ENCODE assay signal across 14 cellular contexts in the genomic region with DNA sequence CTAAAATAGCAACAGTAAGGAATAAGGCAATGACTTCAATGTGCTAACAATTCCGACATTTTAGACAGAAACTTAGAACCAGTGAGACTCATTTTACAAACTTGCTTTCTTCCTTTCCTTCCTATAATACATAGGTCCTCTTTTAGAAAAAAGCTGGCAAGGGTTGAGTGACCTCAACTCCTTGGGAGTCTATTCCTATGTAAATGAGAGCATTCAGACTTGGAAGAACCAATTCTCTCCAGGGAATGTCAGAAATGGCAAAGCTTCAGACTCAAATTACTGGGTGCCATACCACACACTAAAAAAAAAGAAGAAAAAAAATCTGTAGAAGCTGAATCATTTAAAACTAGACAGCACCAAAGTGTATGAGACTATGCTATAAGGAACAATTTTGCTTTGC.
A peak's percentile ranks its signal among the peaks of the same experiment; 100 is the strongest.
DNase-seq lines count a peak whose midpoint lies in the region; ATAC-seq and TF ChIP-seq lines count a peak whose summit lies in the region.
"Had no signal": no experiment of that assay in that cellular context is flagged by ENCODE, and none has a peak within 500 bp of the region (broad histone marks: within the 10 kb centered on the region; RNA-seq: fewer than 3 reads in every experiment).

No MANE protein-coding gene starts in this region.

- CTCF ChIA-PET in WTC11 (lab: Charles Lee), result no interaction called here

- H3K36me3 Mint-ChIP-seq in WTC11 (peaks cover 15% of the 10 kb centered on the region), progenitor cell of endocrine pancreas (ENCODE audit: insufficient read depth) (no peaks in the 10 kb centered on the region)

- H3K27me3 ChIP-seq in HUES6 (ENCODE audit: control insufficient read depth, insufficient read depth, low read length), result no peaks in the 10 kb centered on the region
- no peaks in the 10 kb centered on the region for H3K27me3 ChIP-seq in iPS DF 6.9 (ENCODE audit: control insufficient read depth, insufficient read depth, low read length)
- no peaks in the 10 kb centered on the region for H3K27me3 ChIP-seq in neuron (ENCODE audit: insufficient read depth, low read length)
- no peaks in the 10 kb centered on the region for H3K27me3 ChIP-seq in MG63

- no peak for DNase-seq in WTC11 (ENCODE audit: low spot score)
- no peak for DNase-seq in iPS DF 6.9 (ENCODE audit: low read depth, low spot score)
- DNase-seq in progenitor cell of endocrine pancreas (ENCODE audit: low spot score, unreplicated experiment), result no peak
- DNase-seq in MG63, result no peak
- DNase-seq in globus pallidus (ENCODE audit: low spot score), result no peak
- DNase-seq: ACHN, C1 segment of cervical spinal cord, DMS79 treated with DMSO at 0.1 percent for 48 hours, HCEC 1CT, NCI-H1105, NCI-H2081, NCI-H524 treated with DMSO at 0.1 percent for 48 hours had no signal

- H3K9me3 ChIP-seq in HUES6 (ENCODE audit: control insufficient read depth, insufficient read depth, low read depth, low read length), result no peaks in the 10 kb centered on the region; the same call in 1 of the 2 replicates
- no peaks in the 10 kb centered on the region for H3K9me3 ChIP-seq in iPS DF 6.9 (ENCODE audit: control insufficient read depth, insufficient read depth, low read length)
- no peaks in the 10 kb centered on the region for H3K9me3 ChIP-seq in neuron (ENCODE audit: low read length)
- H3K9me3 ChIP-seq in MG63, result no peaks in the 10 kb centered on the region

- no CpG with 5 or more reads among the region's 1 CpG for WGBS in iPS DF 6.9 (ENCODE audit: insufficient coverage, insufficient read length)

- peak overlapping the region; percentile 29 for H3K9ac ChIP-seq in HUES6 (ENCODE audit: low read length)

- H2AFZ ChIP-seq in neuron (ENCODE audit: low read depth, low read length), result peak overlapping the region; percentile 59

- ATAC-seq in WTC11, result peak; percentile 90

- H3K36me3 ChIP-seq in HUES6 (ENCODE audit: control insufficient read depth, insufficient read depth, low read length) (no peaks in the 10 kb centered on the region), iPS DF 6.9 (ENCODE audit: control insufficient read depth, insufficient read depth, low read length) (no peaks in the 10 kb centered on the region), neuron (ENCODE audit: insufficient read depth, low read length) (no peaks in the 10 kb centered on the region), MG63 (no peaks in the 10 kb centered on the region)

- peak overlapping the region; percentile 48 for H3K4me3 Mint-ChIP-seq in WTC11
- no peak overlapping the region for H3K4me3 Mint-ChIP-seq in progenitor cell of endocrine pancreas (ENCODE audit: low read depth)

- TF ChIP-seq CTCF in WTC11 (IDR thresholded peaks at IDR 0.05) (no peak), progenitor cell of endocrine pancreas (IDR thresholded peaks at IDR 0.05; ENCODE audit: unreplicated experiment) (no peak)

- H3K27ac ChIP-seq in HUES6 (ENCODE audit: low read depth, low read length), result peak overlapping the region; percentile 69
- peak overlapping the region; percentile 8 for H3K27ac ChIP-seq in iPS DF 6.9 (ENCODE audit: low read length)

- H3K27me3 Mint-ChIP-seq in WTC11 (ENCODE audit: low read depth) (no peaks in the 10 kb centered on the region), progenitor cell of endocrine pancreas (peaks cover 48% of the 10 kb centered on the region)

- peaks cover 45% of the 10 kb centered on the region for H3K4me1 Mint-ChIP-seq in WTC11
- peaks cover 25% of the 10 kb centered on the region for H3K4me1 Mint-ChIP-seq in progenitor cell of endocrine pancreas (ENCODE audit: low read depth)

- H3K4me1 ChIP-seq in HUES6 (ENCODE audit: control insufficient read depth, insufficient read depth, low read length) (peaks cover 40% of the 10 kb centered on the region), iPS DF 6.9 (ENCODE audit: control insufficient read depth, insufficient read depth, low read length) (no peaks in the 10 kb centered on the region; the same call in 1 of the 2 replicates), neuron (ENCODE audit: insufficient read depth, low read length) (peaks cover 26% of the 10 kb centered on the region)

- H3K4me3 ChIP-seq in HUES6 (ENCODE audit: low read depth, low read length), result peak overlapping the region; percentile 29
- no peak overlapping the region for H3K4me3 ChIP-seq in iPS DF 6.9 (ENCODE audit: low read length)
- H3K4me3 ChIP-seq in neuron (ENCODE audit: low read length), result peak overlapping the region; percentile 20
- no peak overlapping the region for H3K4me3 ChIP-seq in MG63

- H3K27ac Mint-ChIP-seq in WTC11 (peak overlapping the region; percentile 95), progenitor cell of endocrine pancreas (no peak overlapping the region)

- H3K9me3 Mint-ChIP-seq in WTC11 (peaks cover 14% of the 10 kb centered on the region), progenitor cell of endocrine pancreas (ENCODE audit: low read depth) (peaks cover 6% of the 10 kb centered on the region)

- POLR2A ChIA-PET in WTC11 (lab: Charles Lee), result interaction anchor here (0.6 kb wide), 1 partner anchor 183 kb away, joined by 3 read pairs; no protein-coding TSS in a partner anchor

TF ChIP-seq in WTC11, 78 proteins besides CTCF, POLR2A, EP300 and RAD21:
- TF ChIP-seq, protein P1, sequence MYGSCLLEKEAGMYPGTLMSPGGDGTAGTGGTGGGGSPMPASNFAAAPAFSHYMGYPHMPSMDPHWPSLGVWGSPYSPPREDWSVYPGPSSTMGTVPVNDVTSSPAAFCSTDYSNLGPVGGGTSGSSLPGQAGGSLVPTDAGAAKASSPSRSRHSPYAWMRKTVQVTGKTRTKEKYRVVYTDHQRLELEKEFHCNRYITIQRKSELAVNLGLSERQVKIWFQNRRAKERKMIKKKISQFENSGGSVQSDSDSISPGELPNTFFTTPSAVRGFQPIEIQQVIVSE (CRISPR knock-in tag; IDR thresholded peaks at IDR 0.05; ENCODE audit: borderline replicate concordance), result no peak
- TF ChIP-seq NR2C2 (CRISPR knock-in tag; IDR thresholded peaks at IDR 0.05) (no peak), ZNF423 (CRISPR knock-in tag; IDR thresholded peaks at IDR 0.05) (0 out of 2 replicates have a peak, but pooled peaks have one; percentile 26), JAZF1 (CRISPR knock-in tag; IDR thresholded peaks at IDR 0.05) (no peak)
TF ChIP-seq in WTC11: peak in this region for 1.

Comparison
In these comparisons a context has a peak if more than half of its experiments do, and no peak if none do; other contexts are left out.
1. H3K4me3 ChIP-seq: peak in HUES6 (single experiment) and neuron (single experiment); none in iPS DF 6.9 (single experiment) and MG63 (single experiment).